In genomic region chr11:15342163-15342562, GRCh38 we compare ENCODE assay signal across 24 cellular contexts.
"Had no signal": no experiment of that assay in that cellular context is flagged by ENCODE, and none has a peak within 500 bp of the region (broad histone marks: within the 10 kb centered on the region; RNA-seq: fewer than 3 reads in every experiment).

No MANE protein-coding gene starts in this region.

- H3K36me3 Mint-ChIP-seq: naive thymus-derived CD4-positive, alpha-beta T cell; stimulated activated naive B cell treated with anti-CD40 and anti-IgM and Interleukin-4, amounts not matched to agents 10 μg/mL and 1 μg/mL and 100 μg/mL, for 72 hours had no signal

- H3K27ac ChIP-seq: heart left ventricle, neutrophil, psoas muscle, sigmoid colon, skin epidermis, testis had no signal

- H3K27ac Mint-ChIP-seq: dendritic cell treated with granulocyte-macrophage colony-stimulating factor and Interleukin-4, amounts not matched to agents 40 ng/mL and 50 ng/mL, for 4 days; naive thymus-derived CD4-positive, alpha-beta T cell; nephron progenitor cell; stimulated activated naive B cell treated with anti-CD40 and anti-IgM and Interleukin-4, amounts not matched to agents 10 μg/mL and 1 μg/mL and 100 μg/mL, for 72 hours; stimulated activated naive CD8-positive, alpha-beta T cell treated with anti-CD3 and anti-CD28 coated beads, Interleukin-15, amount 100 ng/mL, for 72 hours had no signal

- H3K4me3 Mint-ChIP-seq: dendritic cell treated with granulocyte-macrophage colony-stimulating factor and Interleukin-4, amounts not matched to agents 40 ng/mL and 50 ng/mL, for 4 days; naive thymus-derived CD4-positive, alpha-beta T cell; nephron progenitor cell; stimulated activated naive B cell treated with anti-CD40 and anti-IgM and Interleukin-4, amounts not matched to agents 10 μg/mL and 1 μg/mL and 100 μg/mL, for 72 hours; stimulated activated naive CD8-positive, alpha-beta T cell treated with anti-CD3 and anti-CD28 coated beads, Interleukin-15, amount 100 ng/mL, for 72 hours had no signal

- ATAC-seq: heart left ventricle; left colon; left ventricle myocardium superior; naive thymus-derived CD4-positive, alpha-beta T cell; psoas muscle; stimulated activated naive B cell treated with anti-CD40 and anti-IgM and Interleukin-4, amounts not matched to agents 10 μg/mL and 1 μg/mL and 100 μg/mL, for 72 hours; stimulated activated naive CD8-positive, alpha-beta T cell treated with anti-CD3 and anti-CD28 coated beads, Interleukin-15, amount 100 ng/mL, for 72 hours had no signal

- H3K4me1 ChIP-seq: psoas muscle, sigmoid colon, testis had no signal

- H3K4me3 ChIP-seq: heart left ventricle, lung, psoas muscle, sigmoid colon, skin epidermis, testis had no signal

- H3K9me3 ChIP-seq: neutrophil, psoas muscle, sigmoid colon, testis had no signal

- H3K27me3 Mint-ChIP-seq: dendritic cell treated with granulocyte-macrophage colony-stimulating factor and Interleukin-4, amounts not matched to agents 40 ng/mL and 50 ng/mL, for 4 days had no signal

- H3K27me3 ChIP-seq: heart left ventricle, neutrophil, sigmoid colon, testis had no signal

- H3K4me1 Mint-ChIP-seq: stimulated activated naive B cell treated with anti-CD40 and anti-IgM and Interleukin-4, amounts not matched to agents 10 μg/mL and 1 μg/mL and 100 μg/mL, for 72 hours; stimulated activated naive CD8-positive, alpha-beta T cell treated with anti-CD3 and anti-CD28 coated beads, Interleukin-15, amount 100 ng/mL, for 72 hours had no signal

- DNase-seq: cerebellar nuclear complex; erythroblast; heart left ventricle; hippocampal formation; islet precursor cell; left colon; left ventricle myocardium superior; naive thymus-derived CD4-positive, alpha-beta T cell; nephron progenitor cell; psoas muscle; sigmoid colon; stimulated activated CD4-positive, alpha-beta T cell treated with anti-CD3 and anti-CD28 coated beads, Interleukin-2, amount 100 ng/mL, for 24 hours; stimulated activated CD4-positive, alpha-beta T cell treated with anti-CD3 and anti-CD28 coated beads, Interleukin-4, amount 100 ng/mL, for 4 hours; stimulated activated naive B cell treated with anti-CD40 and anti-IgM and Interleukin-4, amounts not matched to agents 10 μg/mL and 1 μg/mL and 100 μg/mL, for 72 hours; stimulated activated naive CD8-positive, alpha-beta T cell treated with anti-CD3 and anti-CD28 coated beads, Interleukin-15, amount 100 ng/mL, for 72 hours; testis; trophoblast cell had no signal

- FAIRE-seq: colon, endothelial cell of umbilical vein, frontal cortex had no signal

- H3K36me3 ChIP-seq: heart left ventricle, neutrophil, sigmoid colon had no signal
